1 cellular context compared by ENCODE assay signal in genomic region chr17:3636908-3637373, GRCh38.
A peak's percentile ranks its signal among the peaks of the same experiment; 100 is the strongest.
TF ChIP-seq lines count a peak whose summit lies in the region.

No MANE protein-coding gene starts in this region.

TF ChIP-seq in H1, 55 proteins besides CTCF, POLR2A, EP300 and RAD21:
- TF ChIP-seq TAF1 (IDR thresholded peaks at IDR 0.05; ENCODE audit: low read depth, low read length) (no peak), EGR1 (IDR thresholded peaks at IDR 0.05; ENCODE audit: borderline replicate concordance, low read depth, low read length) (no peak), TAF7 (optimal IDR thresholded peaks at IDR 0.05; ENCODE audit: borderline replicate concordance, low read depth, low read length) (no peak), SIN3A (conservative IDR thresholded peaks at IDR 0.05 in 1 of 2, IDR thresholded peaks at IDR 0.05 in 1 of 2; ENCODE audit: low read depth in 1 of 2, low read length in 2 of 2) (no peak; a peak in 1 of 4 replicates), E2F6 (IDR thresholded peaks at IDR 0.05) (0 out of 2 replicates have a peak, but pooled peaks have one; percentile 6), SAP30 (IDR thresholded peaks at IDR 0.05; ENCODE audit: insufficient read depth, insufficient replicate concordance, low read length) (peak; percentile 22), SP1 (IDR thresholded peaks at IDR 0.05; ENCODE audit: low read depth, low read length) (no peak), GTF2F1 (IDR thresholded peaks at IDR 0.05; ENCODE audit: borderline replicate concordance, low read depth, low read length) (no peak), EZH2 (IDR thresholded peaks at IDR 0.05; ENCODE audit: low read depth, low read length, severe bottlenecking) (no peak), FOSL1 (IDR thresholded peaks at IDR 0.05; ENCODE audit: insufficient read depth, low read depth, low read length) (no peak), PHF8 (conservative IDR thresholded peaks at IDR 0.05; ENCODE audit: low read depth, low read length) (peak; percentile 52; the same call in 1 of the 2 replicates), ASH2L (IDR thresholded peaks at IDR 0.05; ENCODE audit: low read length) (no peak), HDAC2 (IDR thresholded peaks at IDR 0.05; ENCODE audit: borderline replicate concordance in 1 of 2, low read depth in 2 of 2, low read length in 2 of 2) (no peak; a peak in 1 of 4 replicates), KDM4A (IDR thresholded peaks at IDR 0.05; ENCODE audit: low read depth, low read length, severe bottlenecking) (peak; percentile 67), RXRA (IDR thresholded peaks at IDR 0.05; ENCODE audit: insufficient read depth, low read depth, low read length) (no peak)
- TF ChIP-seq, protein P1, sequence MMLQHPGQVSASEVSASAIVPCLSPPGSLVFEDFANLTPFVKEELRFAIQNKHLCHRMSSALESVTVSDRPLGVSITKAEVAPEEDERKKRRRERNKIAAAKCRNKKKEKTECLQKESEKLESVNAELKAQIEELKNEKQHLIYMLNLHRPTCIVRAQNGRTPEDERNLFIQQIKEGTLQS (IDR thresholded peaks at IDR 0.05; ENCODE audit: insufficient read depth, low read depth, low read length), result no peak
